ENCODE assay signal across 20 cellular contexts in genomic region chr1:35379317-35380000, GRCh38.
"Had no signal": no experiment of that assay in that cellular context is flagged by ENCODE, and none has a peak within 500 bp of the region (broad histone marks: within the 10 kb centered on the region; RNA-seq: fewer than 3 reads in every experiment).

No MANE protein-coding gene starts in this region.

- H3K27ac Mint-ChIP-seq: activated CD4-positive, alpha-beta memory T cell treated with anti-CD3 and anti-CD28 coated beads, Interleukin-2, amount 10 ng/mL, durations not matched to agents 7 days and 5 days; activated naive CD4-positive, alpha-beta T cell treated with anti-CD3 and anti-CD28 coated beads, Interleukin-2, amount 50 U/mL, for 24 hours; activated T-helper 1 cell treated with anti-CD3 and anti-CD28 coated beads, Interleukin-12 subunit alpha, Interleukin-12 subunit beta, Interleukin-2, Interleukin-4 antibody, amounts not matched to agents 30 ng/mL and 10 ng/mL and 1 ng/mL, durations not matched to agents 14 hours and 24 hours and 36 hours; dendritic cell treated with granulocyte-macrophage colony-stimulating factor and Interleukin-4, amounts not matched to agents 40 ng/mL and 50 ng/mL, for 4 days; stimulated activated naive CD8-positive, alpha-beta T cell treated with anti-CD3 and anti-CD28 coated beads, Interleukin-15, Interleukin-2, amounts not matched to agents 100 ng/mL and 50 ng/mL, for 24 hours; T-helper 1 cell treated with Interleukin-12 subunit alpha and Interleukin-12 subunit beta and Interleukin-4 antibody, amounts not matched to agents 30 μg/mL and 1 μg/mL, for 36 hours had no signal

- H3K27me3 Mint-ChIP-seq: activated CD4-positive, alpha-beta memory T cell treated with anti-CD3 and anti-CD28 coated beads, Interleukin-2, amount 10 ng/mL, durations not matched to agents 7 days and 5 days; activated naive CD4-positive, alpha-beta T cell treated with anti-CD3 and anti-CD28 coated beads, Interleukin-2, amount 50 U/mL, for 24 hours; dendritic cell treated with granulocyte-macrophage colony-stimulating factor and Interleukin-4, amounts not matched to agents 40 ng/mL and 50 ng/mL, for 4 days; naive thymus-derived CD8-positive, alpha-beta T cell; stimulated activated naive CD8-positive, alpha-beta T cell treated with anti-CD3 and anti-CD28 coated beads, Interleukin-15, Interleukin-2, amounts not matched to agents 100 ng/mL and 50 ng/mL, for 24 hours had no signal

- ATAC-seq: left lung; naive thymus-derived CD8-positive, alpha-beta T cell; right lobe of liver had no signal

- H3K4me1 Mint-ChIP-seq: activated CD4-positive, alpha-beta memory T cell treated with anti-CD3 and anti-CD28 coated beads, Interleukin-2, amount 10 ng/mL, durations not matched to agents 7 days and 5 days had no signal

- H3K4me3 Mint-ChIP-seq: activated CD4-positive, alpha-beta memory T cell treated with anti-CD3 and anti-CD28 coated beads, Interleukin-2, amount 10 ng/mL, durations not matched to agents 7 days and 5 days; activated naive CD4-positive, alpha-beta T cell treated with anti-CD3 and anti-CD28 coated beads, Interleukin-2, amount 50 U/mL, for 24 hours; activated T-helper 1 cell treated with anti-CD3 and anti-CD28 coated beads, Interleukin-12 subunit alpha, Interleukin-12 subunit beta, Interleukin-2, Interleukin-4 antibody, amounts not matched to agents 30 ng/mL and 10 ng/mL and 1 ng/mL, durations not matched to agents 14 hours and 24 hours and 36 hours; dendritic cell treated with granulocyte-macrophage colony-stimulating factor and Interleukin-4, amounts not matched to agents 40 ng/mL and 50 ng/mL, for 4 days; naive thymus-derived CD8-positive, alpha-beta T cell; stimulated activated naive CD8-positive, alpha-beta T cell treated with anti-CD3 and anti-CD28 coated beads, Interleukin-15, Interleukin-2, amounts not matched to agents 100 ng/mL and 50 ng/mL, for 24 hours; T-helper 1 cell treated with Interleukin-12 subunit alpha and Interleukin-12 subunit beta and Interleukin-4 antibody, amounts not matched to agents 30 μg/mL and 1 μg/mL, for 36 hours had no signal

- DNase-seq: activated CD4-positive, alpha-beta memory T cell treated with anti-CD3 and anti-CD28 coated beads, Interleukin-2, amount 10 ng/mL, durations not matched to agents 7 days and 5 days; activated CD4-positive, alpha-beta T cell treated with anti-CD3 and anti-CD28 coated beads for 48 hours; activated CD4-positive, CD25-positive, alpha-beta regulatory T cell; activated gamma-delta T cell treated with Interleukin-2 at 50 U/mL for 16 hours; brain microvascular endothelial cell; caudate nucleus; effector CD4-positive, alpha-beta T cell; glutamatergic neuron; hippocampal formation; kidney glomerular epithelial cell; naive thymus-derived CD8-positive, alpha-beta T cell; right lobe of liver; stimulated activated CD4-positive, alpha-beta T cell treated with anti-CD3 and anti-CD28 coated beads, Interleukin-1b, Interleukin-23, amount 100 ng/mL, for 48 hours; transverse colon had no signal

- H3K9me3 Mint-ChIP-seq: activated CD4-positive, alpha-beta memory T cell treated with anti-CD3 and anti-CD28 coated beads, Interleukin-2, amount 10 ng/mL, durations not matched to agents 7 days and 5 days; activated naive CD4-positive, alpha-beta T cell treated with anti-CD3 and anti-CD28 coated beads, Interleukin-2, amount 50 U/mL, for 24 hours; activated T-helper 1 cell treated with anti-CD3 and anti-CD28 coated beads, Interleukin-12 subunit alpha, Interleukin-12 subunit beta, Interleukin-2, Interleukin-4 antibody, amounts not matched to agents 30 ng/mL and 10 ng/mL and 1 ng/mL, durations not matched to agents 14 hours and 24 hours and 36 hours; dendritic cell treated with granulocyte-macrophage colony-stimulating factor and Interleukin-4, amounts not matched to agents 40 ng/mL and 50 ng/mL, for 4 days; naive thymus-derived CD8-positive, alpha-beta T cell; stimulated activated naive CD8-positive, alpha-beta T cell treated with anti-CD3 and anti-CD28 coated beads, Interleukin-15, Interleukin-2, amounts not matched to agents 100 ng/mL and 50 ng/mL, for 24 hours; T-helper 1 cell treated with Interleukin-12 subunit alpha and Interleukin-12 subunit beta and Interleukin-4 antibody, amounts not matched to agents 30 μg/mL and 1 μg/mL, for 36 hours had no signal
